Comparison of ENCODE assay signal across 22 cellular contexts in the genomic region with DNA sequence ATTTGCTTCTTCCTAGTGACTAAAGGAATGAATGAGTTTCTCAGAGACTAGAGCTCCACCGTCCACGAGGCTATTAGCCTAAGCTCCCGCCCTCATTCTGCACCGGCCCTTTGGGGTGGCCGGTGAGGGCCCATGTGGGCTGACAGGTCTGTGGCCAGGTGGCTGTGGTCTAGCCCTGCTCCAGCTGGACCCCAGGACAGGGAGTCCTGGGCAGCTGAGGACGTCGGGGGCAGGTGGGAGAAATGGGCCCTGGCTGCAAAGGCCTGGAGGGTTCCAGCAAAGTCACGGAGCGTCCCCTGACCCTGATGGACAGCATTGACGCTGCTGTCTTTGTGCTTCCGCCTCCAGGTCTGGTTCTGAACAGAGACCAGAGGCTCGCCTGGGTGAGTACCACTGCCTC. TPM values are rescaled to one million over a fixed set of nuclear protein-coding genes. Genes with fewer than 3 reads are reported as not detected.
DNase-seq lines count a peak whose midpoint lies in the region; ATAC-seq, FAIRE-seq and TF ChIP-seq lines count a peak whose summit lies in the region.
"Had no signal": no experiment of that assay in that cellular context is flagged by ENCODE, and none has a peak within 500 bp of the region (broad histone marks: within the 10 kb centered on the region; RNA-seq: fewer than 3 reads in every experiment).

No MANE protein-coding gene starts in this region.

- no peaks in the 10 kb centered on the region for H3K79me1 ChIP-seq in H1 (ENCODE audit: low read depth, low read length)

- H3K23me2 ChIP-seq in H1 (ENCODE audit: low read depth, low read length) = no peaks in the 10 kb centered on the region; the same call in 1 of the 2 replicates

- no peaks in the 10 kb centered on the region for H3K27me3 Mint-ChIP-seq in activated T-cell treated with anti-CD3 and anti-CD28 coated beads, Interleukin-2, amount 50 U/mL, for 24 hours
- no peaks in the 10 kb centered on the region for H3K27me3 Mint-ChIP-seq in stimulated activated naive CD8-positive, alpha-beta T cell treated with anti-CD3 and anti-CD28 coated beads, Interleukin-15, amount 100 ng/mL, for 72 hours
- H3K27me3 Mint-ChIP-seq: CD4-positive, alpha-beta T cell; IgD-negative memory B cell had no signal

- no peak overlapping the region for H2AFZ ChIP-seq in H1 (ENCODE audit: low read length)
- H2AFZ ChIP-seq: GM23248 had no signal

- no peaks in the 10 kb centered on the region for H3K9me3 ChIP-seq in H1 (ENCODE audit: insufficient read depth in 2 of 2, low read depth in 1 of 2, low read length in 1 of 2)
- H3K9me3 ChIP-seq: A549, Caco-2 had no signal

- CTCF ChIA-PET in H1 (lab: Charles Lee; ENCODE audit: partially characterized antibody) = interaction anchor here (0.9 kb wide), 1 partner anchor 33 kb away, joined by 3 read pairs; no protein-coding TSS in a partner anchor

- H3K4me1 ChIP-seq in H1 (replicated peaks in 1 of 4; ENCODE audit: control insufficient read depth in 3 of 4, insufficient read depth in 4 of 4, low read length in 3 of 4) = peaks cover 0 to 5% (median 2%) of the 10 kb centered on the region in 4 experiments; a peak in 1 of 7 replicates
- H3K4me1 ChIP-seq: A549 had no signal

- H3K4me2 ChIP-seq in H1 (ENCODE audit: insufficient read depth in 1 of 2, low read depth in 2 of 2, low read length in 2 of 2) = no peak overlapping the region
- H3K4me2 ChIP-seq: A549 had no signal

- no peak overlapping the region for H3K23ac ChIP-seq in H1 (ENCODE audit: insufficient read length)

- H2BK15ac ChIP-seq in H1 (ENCODE audit: low read length) = no peak overlapping the region

- H2BK20ac ChIP-seq in H1 (ENCODE audit: low read length) = no peak overlapping the region

- H2BK120ac ChIP-seq in H1 (replicated peaks; ENCODE audit: low read depth, low read length) = no peak overlapping the region

- no peak for TF ChIP-seq EP300 in H1 (IDR thresholded peaks at IDR 0.05; ENCODE audit: borderline replicate concordance in 1 of 2, low read depth in 2 of 2, low read length in 2 of 2)

- no peak for TF ChIP-seq RAD21 in H1 (IDR thresholded peaks at IDR 0.05 in 1 of 2, conservative IDR thresholded peaks at IDR 0.05 in 1 of 2; ENCODE audit: low read depth in 2 of 2, low read length in 2 of 2)

- no peaks in the 10 kb centered on the region; the same call in none of the 2 replicates for H3K36me3 ChIP-seq in H7 (replicated peaks; ENCODE audit: control insufficient read depth, insufficient read depth, low read length)
- H3K36me3 ChIP-seq in H1 (ENCODE audit: control insufficient read depth in 2 of 4, insufficient read depth in 4 of 4, low read length in 3 of 4) = no peaks in the 10 kb centered on the region

- H2AK5ac ChIP-seq in H1 (ENCODE audit: low read depth, low read length) = no peak overlapping the region

- H3K27ac Mint-ChIP-seq in activated T-cell treated with anti-CD3 and anti-CD28 coated beads, Interleukin-2, amount 50 U/mL, for 24 hours = peak overlapping the region; percentile 22
- no peak overlapping the region for H3K27ac Mint-ChIP-seq in stimulated activated naive CD8-positive, alpha-beta T cell treated with anti-CD3 and anti-CD28 coated beads, Interleukin-15, amount 100 ng/mL, for 72 hours
- H3K27ac Mint-ChIP-seq: CD4-positive, alpha-beta T cell; HFFc6; IgD-negative memory B cell had no signal

- H3K27ac ChIP-seq in H1 (ENCODE audit: low read depth, low read length) = no peak overlapping the region
- H3K27ac ChIP-seq: 22Rv1, A549, C4-2B, GM23248 had no signal

- H4K91ac ChIP-seq in H1 (replicated peaks; ENCODE audit: insufficient read length, low read length) = no peak overlapping the region

- H3K4me3 ChIP-seq in H7 (ENCODE audit: insufficient read depth, low read depth, low read length) = no peak overlapping the region
- no peak overlapping the region for H3K4me3 ChIP-seq in H1 (ENCODE audit: extremely low read depth in 1 of 4, insufficient read depth in 2 of 4, low read depth in 3 of 4, low read length in 4 of 4)
- H3K4me3 ChIP-seq: A549, GM23248 had no signal

- peaks cover 2% of the 10 kb centered on the region for H3K4me1 Mint-ChIP-seq in activated T-cell treated with anti-CD3 and anti-CD28 coated beads, Interleukin-2, amount 50 U/mL, for 24 hours (ENCODE audit: low read depth)
- peaks cover 10% of the 10 kb centered on the region for H3K4me1 Mint-ChIP-seq in stimulated activated naive CD8-positive, alpha-beta T cell treated with anti-CD3 and anti-CD28 coated beads, Interleukin-15, amount 100 ng/mL, for 72 hours

- H3K27me3 ChIP-seq in H7 (ENCODE audit: control insufficient read depth, insufficient read depth, low read length) (no peaks in the 10 kb centered on the region), H1 (replicated peaks in 1 of 4; ENCODE audit: control insufficient read depth in 3 of 4, extremely low read depth in 1 of 4, insufficient read depth in 3 of 4, low read length in 3 of 4) (peaks cover 0 to 4% (median 0%) of the 10 kb centered on the region in 4 experiments; a peak in 3 of 7 replicates)

- H2BK5ac ChIP-seq in H1 (ENCODE audit: low read depth, low read length) = no peak overlapping the region

- POLR2A ChIA-PET in H1 (lab: Charles Lee; ENCODE audit: partially characterized antibody) = interaction anchor here (0.7 to 1.4 kb wide), 6 partner anchors 12 to 291 kb away, joined by 3 to 4 read pairs (median 3); partner anchors contain the start of genes ARFGAP3, POLDIP3 and SERHL2

- no peak overlapping the region for H3K4me3 Mint-ChIP-seq in activated T-cell treated with anti-CD3 and anti-CD28 coated beads, Interleukin-2, amount 50 U/mL, for 24 hours
- no peak overlapping the region for H3K4me3 Mint-ChIP-seq in stimulated activated naive CD8-positive, alpha-beta T cell treated with anti-CD3 and anti-CD28 coated beads, Interleukin-15, amount 100 ng/mL, for 72 hours
- H3K4me3 Mint-ChIP-seq: CD4-positive, alpha-beta T cell; HFFc6; IgD-negative memory B cell had no signal

- H3K79me2 ChIP-seq in H1 (ENCODE audit: control insufficient read depth in 1 of 2, insufficient read depth in 2 of 2, low read length in 2 of 2) = no peaks in the 10 kb centered on the region

- TF ChIP-seq POLR2A in H1 (IDR thresholded peaks at IDR 0.05; ENCODE audit: control extremely low read depth in 1 of 2, low read depth in 2 of 2, low read length in 2 of 2) = no peak

- H3K9ac ChIP-seq in H1 (replicated peaks in 1 of 4; ENCODE audit: extremely low read depth in 1 of 4, low read depth in 3 of 4, low read length in 3 of 4) = no peak overlapping the region
- H3K9ac ChIP-seq: GM23248 had no signal

- H4K8ac ChIP-seq in H1 (ENCODE audit: extremely low read depth, insufficient read depth, low read length) = peak overlapping the region; percentile 68; the same call in 1 of the 2 replicates

- no peaks in the 10 kb centered on the region for H3K9me3 Mint-ChIP-seq in activated T-cell treated with anti-CD3 and anti-CD28 coated beads, Interleukin-2, amount 50 U/mL, for 24 hours
- H3K9me3 Mint-ChIP-seq in stimulated activated naive CD8-positive, alpha-beta T cell treated with anti-CD3 and anti-CD28 coated beads, Interleukin-15, amount 100 ng/mL, for 72 hours = no peaks in the 10 kb centered on the region
- H3K9me3 Mint-ChIP-seq: CD4-positive, alpha-beta T cell; HFFc6; IgD-negative memory B cell had no signal

- FAIRE-seq in H1 (lab: Jason Lieb, UNC) = no peak
- FAIRE-seq: D721Med, G401.6, GM12892, H54, HTR-8/SVneo had no signal

- no peak for DNase-seq in activated T-cell treated with anti-CD3 and anti-CD28 coated beads, Interleukin-2, amount 50 U/mL, for 24 hours
- no peak for DNase-seq in activated T-cell treated with anti-CD3 and anti-CD28 coated beads, Interleukin-2, amount 50 U/mL, for 1 hour
- DNase-seq in H7 (peak; percentile 46), H1 (ENCODE audit: low read depth in 1 of 2, low spot score in 2 of 2) (no peak), NCI-H2196 (lab: John Stamatoyannopoulos, UW; ENCODE audit: unreplicated experiment) (no peak)
- no peak for DNase-seq in stimulated activated naive CD8-positive, alpha-beta T cell treated with anti-CD3 and anti-CD28 coated beads, Interleukin-15, amount 100 ng/mL, for 72 hours
- DNase-seq: AML-193; Caco-2; CD4-positive, alpha-beta T cell; GM23248; HFFc6 had no signal

- WGBS in H1 (ENCODE audit: extremely low coverage in 1 of 2, insufficient coverage in 1 of 2, insufficient read length in 1 of 2, insufficient replicate concordance in 2 of 2, low coverage in 1 of 2, low lambda C conversion rate in 2 of 2, missing lambda C conversion rate in 1 of 2), 2 experiments = 91% methylated on average over 12 of the region's 12 CpGs; no CpG with 5 or more reads in 1 of the 2 experiments

- H3K36me3 Mint-ChIP-seq in activated T-cell treated with anti-CD3 and anti-CD28 coated beads, Interleukin-2, amount 50 U/mL, for 24 hours (ENCODE audit: low read depth) = peaks cover 35% of the 10 kb centered on the region

- H3K4ac ChIP-seq in H1 (replicated peaks; ENCODE audit: insufficient read length, low read depth, low read length) = no peak overlapping the region

- peak; percentile 11 for ATAC-seq in stimulated activated naive CD8-positive, alpha-beta T cell treated with anti-CD3 and anti-CD28 coated beads, Interleukin-15, amount 100 ng/mL, for 72 hours
- ATAC-seq in HG02571 (IDR thresholded peaks at IDR 0.05; ENCODE audit: unreplicated experiment) = no peak
- ATAC-seq: HCT116 had no signal

- peaks cover 0 to 2% of the 10 kb centered on the region in 2 experiments for H4K20me1 ChIP-seq in H1 (replicated peaks in 1 of 2; ENCODE audit: control insufficient read depth in 1 of 2, insufficient read depth in 2 of 2, low read length in 2 of 2)

- TF ChIP-seq CTCF in H1 (IDR thresholded peaks at IDR 0.05; ENCODE audit: control extremely low read depth in 1 of 3, insufficient read depth in 1 of 3, low read depth in 1 of 3, low read length in 3 of 3) = no peak

- no peak overlapping the region for H4K5ac ChIP-seq in H1 (ENCODE audit: insufficient read length, low read depth, low read length)

- H3K18ac ChIP-seq in H1 (ENCODE audit: extremely low read depth, low read length) = no peak overlapping the region

- no peak overlapping the region for H3K14ac ChIP-seq in H1 (ENCODE audit: insufficient read length)

- H2BK12ac ChIP-seq in H1 (ENCODE audit: low read depth, low read length) = no peak overlapping the region

- no peak overlapping the region for H3K56ac ChIP-seq in H1 (replicated peaks; ENCODE audit: insufficient read length, low read depth, low read length)

RNA-seq across cellular contexts. Expression of gene SERHL2, which starts 12.2 kb away (rescaled TPM):
- total RNA-seq in H7 (2014; rRNA removed; shearing (Covaris generic)) = 2.6 and 7.5 TPM in 2 replicates
- 2.1 TPM in 1 of 2 replicates, not detected in the other for total RNA-seq in H1 (2021; fragmentation: NEBNext Ultra II Directional; extraction: Animal tissue kit (Norgen Biotek cat#: 25700))
- polyA plus RNA-seq in H1 (2011; rRNA removed) = 0.91 and 1.1 TPM in 2 replicates
- 1.3 TPM for polyA plus RNA-seq in H1 (2011; cell fraction: cytosol; rRNA removed)
- 1.2 TPM for polyA plus RNA-seq in H1 (2011; cell fraction: nucleus; rRNA removed)
- polyA plus RNA-seq in H1 (2012, experiment 1 of 2) = 2.4 to 3.4 TPM (median 2.6 TPM) in 4 replicates
- 1.8 TPM for polyA plus RNA-seq in H1 (2012, experiment 2 of 2)
- 0.45 TPM for polyA plus RNA-seq in H1 (2013, experiment 1 of 2)
- 0.44 TPM for polyA plus RNA-seq in H1 (2013, experiment 2 of 2)
- polyA minus RNA-seq in H1 (2011; rRNA and poly(A)+ RNA removed) = 0.57 and 2.3 TPM in 2 replicates
- polyA minus RNA-seq in H1 (2011; cell fraction: cytosol; rRNA and poly(A)+ RNA removed) = not detected
- 3.1 TPM for polyA minus RNA-seq in H1 (2011; cell fraction: nucleus; rRNA and poly(A)+ RNA removed)

RNA-seq across cellular contexts. Expression of gene RRP7A, which starts 46.4 kb away (rescaled TPM):
- 33.1 and 39.3 TPM in 2 replicates for total RNA-seq in H7 (2014; rRNA removed; shearing (Covaris generic))
- total RNA-seq in H1 (2021; fragmentation: NEBNext Ultra II Directional; extraction: Animal tissue kit (Norgen Biotek cat#: 25700)) = 48.4 and 49.0 TPM in 2 replicates
- 18.4 and 26.7 TPM in 2 replicates for polyA plus RNA-seq in H1 (2011; rRNA removed)
- 30.5 TPM for polyA plus RNA-seq in H1 (2011; cell fraction: cytosol; rRNA removed)
- polyA plus RNA-seq in H1 (2011; cell fraction: nucleus; rRNA removed) = 22.9 TPM
- polyA plus RNA-seq in H1 (2012, experiment 1 of 2) = 29.2 to 33.3 TPM (median 30.2 TPM) in 4 replicates
- 27.4 TPM for polyA plus RNA-seq in H1 (2012, experiment 2 of 2)
- 21.5 TPM for polyA plus RNA-seq in H1 (2013, experiment 1 of 2)
- polyA plus RNA-seq in H1 (2013, experiment 2 of 2) = 21.3 TPM
- polyA minus RNA-seq in H1 (2011; rRNA and poly(A)+ RNA removed) = 20.6 and 22.7 TPM in 2 replicates
- polyA minus RNA-seq in H1 (2011; cell fraction: cytosol; rRNA and poly(A)+ RNA removed) = 16.8 TPM
- 25.4 TPM for polyA minus RNA-seq in H1 (2011; cell fraction: nucleus; rRNA and poly(A)+ RNA removed)

RNA-seq across cellular contexts. Expression of gene POLDIP3, which starts 48.7 kb away (rescaled TPM):
- total RNA-seq in H7 (2014; rRNA removed; shearing (Covaris generic)) = 43.2 and 47.9 TPM in 2 replicates
- 77.3 and 84.6 TPM in 2 replicates for total RNA-seq in H1 (2021; fragmentation: NEBNext Ultra II Directional; extraction: Animal tissue kit (Norgen Biotek cat#: 25700))
- polyA plus RNA-seq in H1 (2011; rRNA removed) = 43.5 and 44.7 TPM in 2 replicates
- polyA plus RNA-seq in H1 (2011; cell fraction: cytosol; rRNA removed) = 52.1 TPM
- polyA plus RNA-seq in H1 (2011; cell fraction: nucleus; rRNA removed) = 77.2 TPM
- polyA plus RNA-seq in H1 (2012, experiment 1 of 2) = 69.9 to 94.7 TPM (median 73.5 TPM) in 4 replicates
- polyA plus RNA-seq in H1 (2012, experiment 2 of 2) = 78.6 TPM
- 38.1 TPM for polyA plus RNA-seq in H1 (2013, experiment 1 of 2)
- 36.7 TPM for polyA plus RNA-seq in H1 (2013, experiment 2 of 2)
- polyA minus RNA-seq in H1 (2011; rRNA and poly(A)+ RNA removed) = 67.2 and 70.1 TPM in 2 replicates
- 40.0 TPM for polyA minus RNA-seq in H1 (2011; cell fraction: cytosol; rRNA and poly(A)+ RNA removed)
- 36.9 TPM for polyA minus RNA-seq in H1 (2011; cell fraction: nucleus; rRNA and poly(A)+ RNA removed)
